1 cellular context compared by ENCODE assay signal in the genomic region with DNA sequence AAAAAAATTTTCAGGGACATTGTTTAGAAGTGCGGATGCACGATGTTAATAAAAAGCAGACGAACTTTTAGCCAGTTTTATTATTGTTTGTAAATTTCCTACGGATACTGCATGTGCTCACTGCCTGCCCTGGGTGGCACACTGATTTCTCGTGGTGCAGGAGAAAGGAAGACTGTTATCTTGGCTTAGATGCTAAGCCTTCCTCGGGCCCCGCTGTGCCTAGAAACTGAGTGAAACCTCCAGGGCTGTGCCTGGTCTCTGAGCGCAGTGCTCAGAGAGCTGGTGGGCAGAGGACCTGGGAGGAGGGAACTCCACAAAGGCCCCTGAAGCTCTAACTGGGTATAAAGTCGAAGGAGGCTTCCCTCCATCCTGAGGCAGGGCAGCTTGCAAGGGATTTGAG.
TF ChIP-seq lines count a peak whose summit lies in the region.

No MANE protein-coding gene starts in this region.

TF ChIP-seq in H1, 55 proteins besides CTCF, POLR2A, EP300 and RAD21:
- TF ChIP-seq MAFK (IDR thresholded peaks at IDR 0.05; ENCODE audit: low read depth, low read length), result no peak
